ENCODE assay signal across 24 cellular contexts in genomic region chr12:63961048-63961447, GRCh38.
"Had no signal": no experiment of that assay in that cellular context is flagged by ENCODE, and none has a peak within 500 bp of the region (broad histone marks: within the 10 kb centered on the region; RNA-seq: fewer than 3 reads in every experiment).

No MANE protein-coding gene starts in this region.

- H3K9me3 Mint-ChIP-seq: effector memory CD8-positive, alpha-beta T cell; nephron; neural progenitor cell had no signal

- H3K9me3 ChIP-seq: esophagus squamous epithelium, lower lobe of right lung, ovary, psoas muscle, spleen, thoracic aorta, tibial nerve, upper lobe of left lung, uterus had no signal

- H3K27me3 Mint-ChIP-seq: effector memory CD8-positive, alpha-beta T cell had no signal

- H3K27ac ChIP-seq: esophagus squamous epithelium, lower lobe of right lung, neural progenitor cell, ovary, psoas muscle, skin epidermis, spleen, thoracic aorta, uterus had no signal

- H3K4me1 ChIP-seq: psoas muscle, uterus had no signal

- ATAC-seq: effector memory CD8-positive, alpha-beta T cell; left ventricle myocardium superior; psoas muscle; right cardiac atrium had no signal

- DNase-seq: cerebellar nuclear complex; cortex of kidney; effector memory CD8-positive, alpha-beta T cell; erythroblast; esophagus squamous epithelium; head of caudate nucleus; left ventricle myocardium superior; lower lobe of right lung; nucleus accumbens; ovary; posterior cingulate gyrus; psoas muscle; right cardiac atrium; spleen; stimulated activated CD4-positive, alpha-beta T cell treated with anti-CD3 and anti-CD28 coated beads, Interleukin-15, amount 100 ng/mL, for 24 hours; stimulated activated CD4-positive, alpha-beta T cell treated with anti-CD3 and anti-CD28 coated beads, Interleukin-2, amount 100 ng/mL, for 48 hours; stimulated activated naive CD4-positive, alpha-beta T cell treated with Interleukin-2 at 50 U/mL for 16 hours; upper lobe of left lung; uterus had no signal

- H3K27ac Mint-ChIP-seq: effector memory CD8-positive, alpha-beta T cell; neural progenitor cell had no signal

- H3K36me3 ChIP-seq: esophagus squamous epithelium, lower lobe of right lung, neural progenitor cell, ovary, spleen, thoracic aorta, tibial nerve, upper lobe of left lung, uterus had no signal

- H3K4me3 Mint-ChIP-seq: effector memory CD8-positive, alpha-beta T cell; nephron; neural progenitor cell had no signal

- H3K4me3 ChIP-seq: esophagus squamous epithelium, lower lobe of right lung, neural progenitor cell, ovary, psoas muscle, skin epidermis, spleen, thoracic aorta, tibial nerve, upper lobe of left lung, uterus had no signal

- H3K36me3 Mint-ChIP-seq: neural progenitor cell had no signal

- H3K9ac ChIP-seq: neural progenitor cell had no signal

- H2AFZ ChIP-seq: neural progenitor cell had no signal

- H3K27me3 ChIP-seq: esophagus squamous epithelium, neural progenitor cell, ovary, spleen, tibial nerve, upper lobe of left lung, uterus had no signal

- H3K4me2 ChIP-seq: neural progenitor cell had no signal
